8 cellular contexts compared by ENCODE assay signal in the genomic region with DNA sequence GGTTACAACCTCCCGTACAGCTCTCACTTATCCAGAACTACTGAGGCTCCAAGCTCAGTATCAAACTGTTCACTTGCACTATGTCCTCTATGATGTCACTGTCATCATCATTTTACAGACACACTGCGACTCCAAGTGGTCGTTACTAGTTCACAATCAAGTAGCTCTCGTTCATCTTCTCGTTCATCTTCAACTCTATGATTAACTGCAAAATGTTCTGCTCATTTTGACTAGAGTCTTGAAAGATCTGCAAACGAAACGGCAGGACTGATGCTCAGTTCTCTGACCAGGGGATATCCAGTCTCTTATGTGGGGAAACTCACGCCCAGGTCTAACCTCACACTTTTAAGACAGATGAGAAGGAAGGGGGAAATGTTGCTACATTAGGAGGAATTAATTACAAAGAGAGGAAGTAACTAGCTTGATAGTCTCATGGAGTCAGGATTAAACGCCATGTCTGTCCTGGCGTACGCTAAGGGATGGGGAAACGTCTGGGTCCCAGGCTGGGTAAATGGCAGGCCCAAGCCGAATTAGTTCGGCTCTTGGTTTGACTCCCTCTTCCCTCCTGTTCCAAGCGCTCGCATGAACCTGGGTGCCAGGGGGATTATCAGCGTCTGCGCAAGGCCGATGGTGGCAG. TPM values are rescaled to one million over a fixed set of nuclear protein-coding genes. Genes with fewer than 3 reads are reported as not detected.
DNase-seq lines count a peak whose midpoint lies in the region; ATAC-seq, FAIRE-seq and TF ChIP-seq lines count a peak whose summit lies in the region.

No MANE protein-coding gene starts in this region.

- CTCF ChIA-PET in A549 (lab: Yijun Ruan, JAX) (interaction anchor here (0.7 to 7.5 kb wide), 12 partner anchors 8 to 696 kb away, joined by 3 to 54 read pairs (median 4); no protein-coding TSS in a partner anchor), HCT116 (lab: Charles Lee) (interaction anchor here (0.9 to 3.1 kb wide), 5 partner anchors 101 to 462 kb away, joined by 3 to 29 read pairs (median 3); no protein-coding TSS in a partner anchor), SK-N-SH (lab: Yijun Ruan, JAX) (interaction anchor here (0.6 to 3.7 kb wide), 21 partner anchors 10 to 565 kb away, joined by 3 to 28 read pairs (median 5); a partner anchor contains a TSS)

- H4K20me1 ChIP-seq in HCT116 (ENCODE audit: insufficient read depth) (no peaks in the 10 kb centered on the region), SK-N-SH (ENCODE audit: insufficient read depth) (no peaks in the 10 kb centered on the region)

- TF ChIP-seq RAD21 in A549 (conservative IDR thresholded peaks at IDR 0.05 in 1 of 2, IDR thresholded peaks at IDR 0.05 in 1 of 2) (peak in 1 of 2 experiments; percentile 12; a peak in 1 of 5 replicates), HCT116 (IDR thresholded peaks at IDR 0.05; ENCODE audit: low read depth) (peak; percentile 59), SK-N-SH (IDR thresholded peaks at IDR 0.05; ENCODE audit: low read length) (peak; percentile 58)

- intact Hi-C loops in HCT116 (cut with micrococcal nuclease) (loop anchor here (2.0 to 5.0 kb wide), 5 partner anchors 103 to 696 kb away; a partner anchor contains a TSS), natural killer cell (cut with micrococcal nuclease) (loop anchor here (1.0 to 5.0 kb wide), 4 partner anchors 41 to 326 kb away; a partner anchor contains a TSS)

- H3K9me3 Mint-ChIP-seq in natural killer cell, result no peaks in the 10 kb centered on the region

- peak; percentile 21 to 65 for DNase-seq in A549 (ENCODE audit: low read depth in 1 of 2, low spot score in 1 of 2)
- peak; percentile 59 for DNase-seq in HCT116 (ENCODE audit: low read depth, low spot score)
- DNase-seq in SK-N-SH, result peak; percentile 22
- peak; percentile 12 for DNase-seq in epithelial cell of esophagus (ENCODE audit: low read depth)
- DNase-seq in natural killer cell, result no peak
- DNase-seq in RKO (ENCODE audit: low spot score), result no peak
- DNase-seq in amniotic stem cell (lab: John Stamatoyannopoulos, UW), result no peak
- no peak for DNase-seq in T1000 (lab: John Stamatoyannopoulos, UW)

- peaks cover 29% of the 10 kb centered on the region for H3F3A ChIP-seq in SK-N-SH (replicated peaks; ENCODE audit: insufficient read depth)

- H3K4me1 ChIP-seq in A549 (peaks cover 28% of the 10 kb centered on the region), HCT116 (ENCODE audit: control insufficient read depth in 1 of 2, insufficient read depth in 2 of 2, low read length in 2 of 2) (peaks cover 15 to 28% of the 10 kb centered on the region in 2 experiments), SK-N-SH (ENCODE audit: control insufficient read depth in 1 of 2, insufficient read depth in 2 of 2, low read depth in 1 of 2, low read length in 1 of 2) (peaks cover 12 to 30% of the 10 kb centered on the region in 2 experiments; a peak in 3 of 4 replicates)

- no peak for TF ChIP-seq EP300 in A549 (IDR thresholded peaks at IDR 0.05)
- no peak for TF ChIP-seq EP300 in SK-N-SH (IDR thresholded peaks at IDR 0.05; ENCODE audit: borderline replicate concordance in 1 of 2, low read depth in 1 of 2, low read length in 1 of 2)

- TF ChIP-seq POLR2A in A549 (IDR thresholded peaks at IDR 0.05; ENCODE audit: low read length) (no peak), HCT116 (IDR thresholded peaks at IDR 0.05; ENCODE audit: borderline replicate concordance, extremely low read depth, insufficient read depth, insufficient read length) (peak; percentile 21)

- peak overlapping the region; percentile 89 for H3K4me2 ChIP-seq in A549
- H3K4me2 ChIP-seq in HCT116 (ENCODE audit: low read length), result peak overlapping the region; percentile 87
- peak overlapping the region; percentile 89 for H3K4me2 ChIP-seq in SK-N-SH

- no peaks in the 10 kb centered on the region for H3K9me2 ChIP-seq in HCT116 (ENCODE audit: insufficient read depth)
- H3K9me2 ChIP-seq in SK-N-SH, result no peaks in the 10 kb centered on the region

- H3K27ac Mint-ChIP-seq in natural killer cell, result peak overlapping the region; percentile 95 to 98

- no peak for FAIRE-seq in A549 (lab: Jason Lieb, UNC)

- peaks cover 31 to 37% of the 10 kb centered on the region in 2 donors for H3K4me1 Mint-ChIP-seq in natural killer cell

- peak overlapping the region; percentile 60 for H2AFZ ChIP-seq in HCT116 (ENCODE audit: low read depth, low read length, poor library complexity, severe bottlenecking)
- peak overlapping the region; percentile 93 for H2AFZ ChIP-seq in SK-N-SH (ENCODE audit: low read depth)

- H3K9ac ChIP-seq in HCT116 (ENCODE audit: low read length) (peak overlapping the region; percentile 85), SK-N-SH (peak overlapping the region; percentile 90)

- ATAC-seq in A549 (peak; percentile 9 to 44; a peak in 4 of 6 replicates), HCT116 (peak; percentile 10; the same call in 1 of the 2 replicates), natural killer cell (no peak)

- BruUV-seq in HCT116 (replicated peaks; lab: Mats Ljungman, UMichigan), result TSS peak; percentile 86

- H3K27ac ChIP-seq in A549 (peak overlapping the region; percentile 96 to 97), HCT116 (ENCODE audit: low read depth, low read length) (peak overlapping the region; percentile 96), SK-N-SH (ENCODE audit: low read depth in 2 of 2, low read length in 1 of 2) (peak overlapping the region; percentile 97 to 98)

- no peaks in the 10 kb centered on the region for H3K9me3 ChIP-seq in A549
- no peaks in the 10 kb centered on the region for H3K9me3 ChIP-seq in HCT116 (ENCODE audit: control insufficient read depth in 1 of 2, insufficient read depth in 1 of 2, low read depth in 1 of 2, low read length in 2 of 2)
- H3K9me3 ChIP-seq in SK-N-SH, result no peaks in the 10 kb centered on the region

- peak overlapping the region; percentile 55 for H3K4me3 ChIP-seq in A549
- H3K4me3 ChIP-seq in HCT116 (replicated peaks in 1 of 2; ENCODE audit: low read depth in 1 of 2, low read length in 2 of 2), result peak overlapping the region; percentile 89 to 91
- peak overlapping the region; percentile 78 to 83 for H3K4me3 ChIP-seq in SK-N-SH (ENCODE audit: low read depth in 2 of 2, low read length in 1 of 2)
- H3K4me3 ChIP-seq in epithelial cell of esophagus (ENCODE audit: low read length), result peak overlapping the region; percentile 91

- no peaks in the 10 kb centered on the region for H3K36me3 Mint-ChIP-seq in natural killer cell

- H3K27me3 Mint-ChIP-seq in natural killer cell (ENCODE audit: low read depth in 2 of 2), result no peaks in the 10 kb centered on the region

- RAD21 ChIA-PET in HCT116 (lab: Charles Lee; ENCODE audit: low non-redundant PET in 1 of 2, low total read pairs in 2 of 2, uncharacterized antibody in 2 of 2, unreplicated experiment in 2 of 2), result interaction anchor here in 1 of 2 experiments (0.7 to 1.1 kb wide), 3 partner anchors 141 to 699 kb away, joined by 3 to 4 read pairs (median 4); no protein-coding TSS in a partner anchor

- H3K36me3 ChIP-seq in HCT116 (ENCODE audit: control insufficient read depth in 1 of 2, insufficient read depth in 2 of 2, low read length in 2 of 2) (0 out of 4 replicates have a peak, but pooled peaks cover 0 to 2% of the 10 kb centered on the region in 2 experiments), SK-N-SH (replicated peaks in 1 of 2; ENCODE audit: control insufficient read depth in 1 of 2, insufficient read depth in 2 of 2, low read length in 1 of 2) (peaks cover 6 to 16% of the 10 kb centered on the region in 2 experiments)

- H3K27me3 ChIP-seq in HCT116 (ENCODE audit: insufficient read depth, low read length), result no peaks in the 10 kb centered on the region
- no peaks in the 10 kb centered on the region for H3K27me3 ChIP-seq in SK-N-SH (ENCODE audit: insufficient read depth)

- WGBS in A549 (ENCODE audit: missing lambda C conversion rate), result 24% methylated on average over 19 of the region's 19 CpGs
- 7% methylated on average over 19 of the region's 19 CpGs for WGBS in SK-N-SH (ENCODE audit: low lambda C conversion rate)

- peak overlapping the region; percentile 97 for H3K4me3 Mint-ChIP-seq in natural killer cell

- TF ChIP-seq CTCF in A549 (IDR thresholded peaks at IDR 0.05), result no peak
- peak in 2 of 3 experiments; percentile 37 to 42; a peak in 3 of 6 replicates for TF ChIP-seq CTCF in HCT116 (IDR thresholded peaks at IDR 0.05 in 2 of 3, conservative IDR thresholded peaks at IDR 0.05 in 1 of 3; ENCODE audit: borderline replicate concordance in 1 of 3, insufficient read depth in 1 of 3, low read depth in 2 of 3, low read length in 2 of 3)
- peak; percentile 35 for TF ChIP-seq CTCF in SK-N-SH (IDR thresholded peaks at IDR 0.05)
- no peak for TF ChIP-seq CTCF in epithelial cell of esophagus (IDR thresholded peaks at IDR 0.05; ENCODE audit: insufficient read depth, low read depth, low read length, missing control alignments)
- TF ChIP-seq CTCF in natural killer cell (IDR thresholded peaks at IDR 0.05), result no peak

- H3K79me2 ChIP-seq in HCT116 (ENCODE audit: insufficient read depth, low read length) (peaks cover 13% of the 10 kb centered on the region), SK-N-SH (ENCODE audit: insufficient read depth) (peaks cover 11% of the 10 kb centered on the region)

- POLR2A ChIA-PET in A549 (lab: Yijun Ruan, JAX), result interaction anchor here (0.9 to 1.3 kb wide), 3 partner anchors 16 to 103 kb away, joined by 3 to 8 read pairs (median 4); a partner anchor contains a TSS
- POLR2A ChIA-PET in HCT116 (lab: Charles Lee), result interaction anchor here (0.8 to 2.4 kb wide), 8 partner anchors 57 to 691 kb away, joined by 3 to 14 read pairs (median 4); a partner anchor contains a TSS
- POLR2A ChIA-PET in SK-N-SH (lab: Yijun Ruan, JAX), result interaction anchor here (1.1 to 1.2 kb wide), 2 partner anchors 103 to 328 kb away, joined by 5 to 6 read pairs; a partner anchor contains a TSS

RNA-seq across cellular contexts. Expression of a gene that starts 0.8 kb away (rescaled TPM):
- polyA plus RNA-seq in A549 (2011; rRNA removed), result 15.0 and 17.6 TPM in 2 replicates
- polyA plus RNA-seq in A549 (2012; cell fraction: cytosol; rRNA removed), result 108 and 116 TPM in 2 replicates
- 67.2 and 94.2 TPM in 2 replicates for polyA plus RNA-seq in A549 (2012; cell fraction: nucleus; rRNA removed)
- polyA plus RNA-seq in A549 (2017; fragmentation: RNase III; extraction: RNeasy Plus Mini Kit Qiagen cat#74134 plus additional on column Dnase treatment), result 61.4 to 62.4 TPM (median 62.0 TPM) in 3 replicates
- 8.8 and 18.3 TPM in 2 replicates for polyA minus RNA-seq in A549 (2011; rRNA and poly(A)+ RNA removed)
- 49.8 TPM for total RNA-seq in HCT116 (2021; ENCODE audit: unreplicated experiment)
- polyA plus RNA-seq in HCT116 (2012), result 83.8 and 98.8 TPM in 2 replicates
- 29.9 and 55.9 TPM in 2 replicates for polyA plus RNA-seq in SK-N-SH (2012; rRNA removed)
- 26.1 and 41.4 TPM in 2 replicates for polyA plus RNA-seq in SK-N-SH (2012; cell fraction: cytosol; rRNA removed)
- 29.5 and 43.9 TPM in 2 replicates for polyA plus RNA-seq in SK-N-SH (2012; cell fraction: nucleus; rRNA removed)
- total RNA-seq in natural killer cell, result 10 to 100 TPM; 21.9 to 24.1 (median 22.4) TPM

RNA-seq across cellular contexts. Expression of a gene that starts 41.4 kb away (rescaled TPM):
- polyA plus RNA-seq in A549 (2011; rRNA removed), result 41.2 and 50.7 TPM in 2 replicates
- polyA plus RNA-seq in A549 (2012; cell fraction: cytosol; rRNA removed), result 11.4 and 12.9 TPM in 2 replicates
- 24.6 and 35.2 TPM in 2 replicates for polyA plus RNA-seq in A549 (2012; cell fraction: nucleus; rRNA removed)
- 18.9 to 20.6 TPM (median 19.0 TPM) in 3 replicates for polyA plus RNA-seq in A549 (2017; fragmentation: RNase III; extraction: RNeasy Plus Mini Kit Qiagen cat#74134 plus additional on column Dnase treatment)
- polyA minus RNA-seq in A549 (2011; rRNA and poly(A)+ RNA removed), result 83.6 and 118 TPM in 2 replicates
- 57.7 TPM for total RNA-seq in HCT116 (2021; ENCODE audit: unreplicated experiment)
- 22.1 and 25.0 TPM in 2 replicates for polyA plus RNA-seq in HCT116 (2012)
- polyA plus RNA-seq in SK-N-SH (2012; rRNA removed), result 13.4 and 19.1 TPM in 2 replicates
- polyA plus RNA-seq in SK-N-SH (2012; cell fraction: cytosol; rRNA removed), result 17.1 and 17.9 TPM in 2 replicates
- 22.1 and 23.6 TPM in 2 replicates for polyA plus RNA-seq in SK-N-SH (2012; cell fraction: nucleus; rRNA removed)
- 10 to 100 TPM; 16.2 to 26.5 (median 22.1) TPM for total RNA-seq in natural killer cell

Comparison
In these comparisons a context has a peak if more than half of its experiments do, and no peak if none do; other contexts are left out.
1. ATAC-seq: peak in A549 (2 of 2) and HCT116 (single experiment); none in natural killer cell (0 of 3).
2. DNase-seq: peak in A549 (2 of 2), HCT116 (single experiment), SK-N-SH (single experiment) and epithelial cell of esophagus (single experiment); none in natural killer cell (single experiment), RKO (single experiment), amniotic stem cell (single experiment) and T1000 (single experiment).
3. CTCF ChIP-seq: peak in HCT116 (2 of 3) and SK-N-SH (single experiment); none in A549 (single experiment), epithelial cell of esophagus (single experiment) and natural killer cell (single experiment).
4. Peak in every context shown above with its lines, with median percentiles within 50 percentile points of each other: H3K27ac ChIP-seq, H3K4me2 ChIP-seq and H3K4me3 ChIP-seq.